Comparison of ENCODE assay signal across 18 cellular contexts in genomic region chr17:75005291-75005690, GRCh38. TPM values are rescaled to one million over a fixed set of nuclear protein-coding genes. Genes with fewer than 3 reads are reported as not detected.
DNase-seq lines count a peak whose midpoint lies in the region; ATAC-seq, FAIRE-seq and TF ChIP-seq lines count a peak whose summit lies in the region.
"Had no signal": no experiment of that assay in that cellular context is flagged by ENCODE, and none has a peak within 500 bp of the region (broad histone marks: within the 10 kb centered on the region; RNA-seq: fewer than 3 reads in every experiment).

No MANE protein-coding gene starts in this region.

- peaks cover 3% of the 10 kb centered on the region; the same call in 1 of the 2 replicates for H3K4me1 ChIP-seq in Caco-2
- no peaks in the 10 kb centered on the region for H3K4me1 ChIP-seq in endothelial cell of umbilical vein (ENCODE audit: control insufficient read depth, extremely low read depth, insufficient read depth, low read length)
- H3K4me1 ChIP-seq in vagina = no peaks in the 10 kb centered on the region
- H3K4me1 ChIP-seq: A549, BLaER1, HAP-1 had no signal

- no peak overlapping the region for H3K4me3 ChIP-seq in Caco-2 (ENCODE audit: low read depth, low read length)
- no peak overlapping the region for H3K4me3 ChIP-seq in endothelial cell of umbilical vein (replicated peaks in 1 of 3; ENCODE audit: insufficient read depth in 1 of 3, low read depth in 1 of 3, low read length in 3 of 3)
- no peak overlapping the region for H3K4me3 ChIP-seq in vagina
- H3K4me3 ChIP-seq: A549, BLaER1, HAP-1 had no signal

- H3K9me1 ChIP-seq in endothelial cell of umbilical vein (replicated peaks; ENCODE audit: control insufficient read depth, extremely low read depth, insufficient read depth, low read length) = no peaks in the 10 kb centered on the region

- H3K27me3 Mint-ChIP-seq in Caco-2 (ENCODE audit: insufficient read depth, unreplicated experiment) = no peaks in the 10 kb centered on the region

- no peak for ATAC-seq in GM18909 (IDR thresholded peaks at IDR 0.05; ENCODE audit: poor library complexity, unreplicated experiment)
- ATAC-seq: A549 had no signal

- H2AFZ ChIP-seq in endothelial cell of umbilical vein (ENCODE audit: low read depth, low read length) = no peak overlapping the region

- no peak overlapping the region for H3K27ac Mint-ChIP-seq in Caco-2 (ENCODE audit: unreplicated experiment)
- H3K27ac Mint-ChIP-seq: CD14-positive monocyte; CD4-positive, alpha-beta memory T cell had no signal

- H3K9me3 ChIP-seq in Caco-2 (no peaks in the 10 kb centered on the region), endothelial cell of umbilical vein (replicated peaks; ENCODE audit: control insufficient read depth, insufficient read depth, low read length) (no peaks in the 10 kb centered on the region), vagina (no peaks in the 10 kb centered on the region)
- H3K9me3 ChIP-seq: A549, BLaER1, HAP-1 had no signal

- dilution Hi-C loops in endothelial cell of umbilical vein (cut with MboI; ENCODE audit: extremely low pct_ligation_motif_present, low sequenced_read_pairs) = no loop called here

- H3K4me1 Mint-ChIP-seq in Caco-2 (ENCODE audit: low read depth, unreplicated experiment) = no peaks in the 10 kb centered on the region
- H3K4me1 Mint-ChIP-seq: CD4-positive, alpha-beta memory T cell had no signal

- TF ChIP-seq POLR2A in endothelial cell of umbilical vein (IDR thresholded peaks at IDR 0.05; ENCODE audit: low read depth, low read length) (no peak), vagina (IDR thresholded peaks at IDR 0.05) (no peak)

- H3K27me3 ChIP-seq in Caco-2 (replicated peaks; ENCODE audit: control insufficient read depth, insufficient read depth, low read length) = no peaks in the 10 kb centered on the region
- H3K27me3 ChIP-seq in endothelial cell of umbilical vein (ENCODE audit: control insufficient read depth in 2 of 2, insufficient read depth in 2 of 2, low read length in 2 of 2) = no peaks in the 10 kb centered on the region
- H3K27me3 ChIP-seq in vagina = no peaks in the 10 kb centered on the region
- H3K27me3 ChIP-seq: BLaER1 had no signal

- no peaks in the 10 kb centered on the region for H3K9me3 Mint-ChIP-seq in Caco-2 (ENCODE audit: unreplicated experiment)
- H3K9me3 Mint-ChIP-seq: CD14-positive monocyte; CD4-positive, alpha-beta memory T cell had no signal

- BruUV-seq in Caco-2 (replicated peaks; lab: Mats Ljungman, UMichigan) (TSS peak; percentile 21), endothelial cell of umbilical vein (replicated peaks; lab: Mats Ljungman, UMichigan) (TSS peak; percentile 47)

- no peak for DNase-seq in Caco-2
- peak; percentile 15 for DNase-seq in GM20000 (ENCODE audit: low spot score)
- DNase-seq in endothelial cell of umbilical vein (ENCODE audit: low read depth, low spot score) = no peak
- no peak for DNase-seq in 8988T
- DNase-seq in vagina (ENCODE audit: extremely low spot score in 2 of 2) = no peak
- DNase-seq: CD4-positive, alpha-beta memory T cell; DMS 273 treated with DMSO at 0.1 percent for 48 hours; DMS53 had no signal

- no peak for TF ChIP-seq CTCF in Caco-2 (IDR thresholded peaks at IDR 0.05; ENCODE audit: insufficient read depth in 1 of 2, low read depth in 1 of 2, low read length in 1 of 2, severe bottlenecking in 1 of 2, unreplicated experiment in 1 of 2)
- TF ChIP-seq CTCF in GM20000 (IDR thresholded peaks at IDR 0.05; ENCODE audit: extremely low read depth, missing control alignments) = no peak
- TF ChIP-seq CTCF in VCaP (conservative IDR thresholded peaks at IDR 0.05) = no peak
- no peak for TF ChIP-seq CTCF in endothelial cell of umbilical vein (IDR thresholded peaks at IDR 0.05; ENCODE audit: extremely low read depth in 1 of 2, insufficient read depth in 1 of 2, low read depth in 1 of 2, low read length in 2 of 2)
- TF ChIP-seq CTCF in vagina (IDR thresholded peaks at IDR 0.05) = no peak

- H3K36me3 ChIP-seq in Caco-2 (ENCODE audit: control insufficient read depth, insufficient read depth, low read length) (no peaks in the 10 kb centered on the region; the same call in 1 of the 2 replicates), endothelial cell of umbilical vein (ENCODE audit: control insufficient read depth in 2 of 2, extremely low read depth in 1 of 2, insufficient read depth in 2 of 2, low read length in 2 of 2) (peaks cover 0 to 38% of the 10 kb centered on the region in 2 experiments), vagina (peaks cover 0 to 20% of the 10 kb centered on the region in 2 donors)

- H3K4me3 Mint-ChIP-seq in Caco-2 (ENCODE audit: unreplicated experiment) = no peak overlapping the region
- H3K4me3 Mint-ChIP-seq: CD14-positive monocyte; CD4-positive, alpha-beta memory T cell had no signal

- H3K9ac ChIP-seq in endothelial cell of umbilical vein (replicated peaks; ENCODE audit: extremely low read depth, insufficient read depth, low read length) = no peak overlapping the region
- H3K9ac ChIP-seq: BLaER1, KMS-11 had no signal

- POLR2A ChIA-PET in Caco-2 (lab: Charles Lee) (no interaction called here), endothelial cell of umbilical vein (lab: Charles Lee) (interaction anchor here (0.6 kb wide), 1 partner anchor 46 kb away, joined by 7 read pairs; no protein-coding TSS in a partner anchor)

- no peaks in the 10 kb centered on the region for H3K79me2 ChIP-seq in endothelial cell of umbilical vein (ENCODE audit: control insufficient read depth, insufficient read depth, low read length)

- no peaks in the 10 kb centered on the region for H4K20me1 ChIP-seq in endothelial cell of umbilical vein (replicated peaks; ENCODE audit: control insufficient read depth, extremely low read depth, insufficient read depth, low read length)
- H4K20me1 ChIP-seq: BLaER1 had no signal

- intact Hi-C loops in Caco-2 (cut with micrococcal nuclease; ENCODE audit: unreplicated experiment) (no loop called here), endothelial cell of umbilical vein (cut with micrococcal nuclease) (no loop called here), vagina (cut with DNase I) (no loop called here)

- no peak overlapping the region for H3K4me2 ChIP-seq in endothelial cell of umbilical vein (ENCODE audit: insufficient read depth, low read length)
- H3K4me2 ChIP-seq: A549, BLaER1, KMS-11 had no signal

- CTCF ChIA-PET in Caco-2 (lab: Charles Lee) = interaction anchor here (0.6 to 1.5 kb wide), 3 partner anchors 41 to 81 kb away, joined by 3 to 4 read pairs (median 4); partner anchors contain the start of gene OTOP2
- CTCF ChIA-PET in endothelial cell of umbilical vein (lab: Charles Lee) = interaction anchor here (1.0 to 1.3 kb wide), 2 partner anchors 10 to 44 kb away, joined by 3 read pairs; no protein-coding TSS in a partner anchor

- peaks cover 27% of the 10 kb centered on the region for H3K36me3 Mint-ChIP-seq in Caco-2 (ENCODE audit: insufficient read depth, unreplicated experiment)
- H3K36me3 Mint-ChIP-seq: CD14-positive monocyte; CD4-positive, alpha-beta memory T cell had no signal

- FAIRE-seq in endothelial cell of umbilical vein (lab: Jason Lieb, UNC) = no peak
- FAIRE-seq: A549, G401.6, GM12891, H1 had no signal

- H3K27ac ChIP-seq in VCaP = peak overlapping the region; percentile 14; the same call in 1 of the 2 replicates
- H3K27ac ChIP-seq in endothelial cell of umbilical vein (ENCODE audit: insufficient read depth, low read depth, low read length) = no peak overlapping the region
- no peak overlapping the region for H3K27ac ChIP-seq in vagina
- H3K27ac ChIP-seq: A549, BLaER1, KMS-11 had no signal

RNA-seq across cellular contexts. Expression of gene MRPL58, which starts 7.2 kb away (rescaled TPM):
- 61.0 and 61.8 TPM in 2 replicates for total RNA-seq in Caco-2 (2022)
- 38.0 and 38.8 TPM in 2 replicates for total RNA-seq in endothelial cell of umbilical vein
- polyA plus RNA-seq in endothelial cell of umbilical vein = 28.7 and 43.7 TPM in 2 replicates
- polyA plus RNA-seq in endothelial cell of umbilical vein (2011; cell fraction: cytosol; rRNA removed) = 44.5 and 44.8 TPM in 2 replicates
- polyA plus RNA-seq in endothelial cell of umbilical vein (2011; cell fraction: nucleus; rRNA removed) = 19.1 and 25.5 TPM in 2 replicates
- polyA plus RNA-seq in endothelial cell of umbilical vein (2012) = 33.8 and 38.9 TPM in 2 replicates
- 15.2 and 21.3 TPM in 2 replicates for polyA minus RNA-seq in endothelial cell of umbilical vein
- 28.6 TPM for polyA minus RNA-seq in endothelial cell of umbilical vein (2011; cell fraction: cytosol; rRNA and poly(A)+ RNA removed)
- polyA minus RNA-seq in endothelial cell of umbilical vein (2011; cell fraction: nucleus; rRNA and poly(A)+ RNA removed) = 4.7 and 5.0 TPM in 2 replicates
- total RNA-seq in vagina = 33.6 TPM

RNA-seq across cellular contexts. Expression of gene CDR2L, which starts 17.9 kb away (rescaled TPM):
- total RNA-seq in Caco-2 (2022) (30.9 and 31.6 TPM in 2 replicates), endothelial cell of umbilical vein (34.9 and 36.7 TPM in 2 replicates), vagina (13.5 TPM)
- 22.2 and 23.1 TPM in 2 replicates for polyA plus RNA-seq in endothelial cell of umbilical vein
- 19.2 and 23.1 TPM in 2 replicates for polyA plus RNA-seq in endothelial cell of umbilical vein (2011; cell fraction: cytosol; rRNA removed)
- polyA plus RNA-seq in endothelial cell of umbilical vein (2011; cell fraction: nucleus; rRNA removed) = 12.2 and 12.8 TPM in 2 replicates
- polyA plus RNA-seq in endothelial cell of umbilical vein (2012) = 19.8 and 30.3 TPM in 2 replicates
- 11.0 and 14.0 TPM in 2 replicates for polyA minus RNA-seq in endothelial cell of umbilical vein
- 16.8 TPM for polyA minus RNA-seq in endothelial cell of umbilical vein (2011; cell fraction: cytosol; rRNA and poly(A)+ RNA removed)
- 3.5 and 5.6 TPM in 2 replicates for polyA minus RNA-seq in endothelial cell of umbilical vein (2011; cell fraction: nucleus; rRNA and poly(A)+ RNA removed)
- polyA plus RNA-seq: CD14-positive monocyte; CD4-positive, alpha-beta memory T cell had no signal

RNA-seq across cellular contexts. Expression of gene HID1, which starts 32.7 kb away (rescaled TPM):
- total RNA-seq in Caco-2 (2022) (29.8 and 30.4 TPM in 2 replicates), endothelial cell of umbilical vein (36.8 and 41.4 TPM in 2 replicates), vagina (13.0 TPM)
- polyA plus RNA-seq in endothelial cell of umbilical vein = 53.3 and 63.4 TPM in 2 replicates
- polyA plus RNA-seq in endothelial cell of umbilical vein (2011; cell fraction: cytosol; rRNA removed) = 16.2 and 17.1 TPM in 2 replicates
- 100 and 124 TPM in 2 replicates for polyA plus RNA-seq in endothelial cell of umbilical vein (2011; cell fraction: nucleus; rRNA removed)
- 17.8 and 33.6 TPM in 2 replicates for polyA plus RNA-seq in endothelial cell of umbilical vein (2012)
- polyA minus RNA-seq in endothelial cell of umbilical vein = 33.5 and 35.6 TPM in 2 replicates
- polyA minus RNA-seq in endothelial cell of umbilical vein (2011; cell fraction: cytosol; rRNA and poly(A)+ RNA removed) = not detected
- 27.6 and 29.5 TPM in 2 replicates for polyA minus RNA-seq in endothelial cell of umbilical vein (2011; cell fraction: nucleus; rRNA and poly(A)+ RNA removed)
- polyA plus RNA-seq: CD14-positive monocyte had no signal

RNA-seq across cellular contexts. Expression of gene ATP5PD, which starts 41.5 kb away (rescaled TPM):
- total RNA-seq in Caco-2 (2022) (316 and 326 TPM in 2 replicates), endothelial cell of umbilical vein (200 and 202 TPM in 2 replicates), vagina (149 TPM)
- polyA plus RNA-seq in endothelial cell of umbilical vein = 176 and 182 TPM in 2 replicates
- 231 and 268 TPM in 2 replicates for polyA plus RNA-seq in endothelial cell of umbilical vein (2011; cell fraction: cytosol; rRNA removed)
- 76.5 and 82.1 TPM in 2 replicates for polyA plus RNA-seq in endothelial cell of umbilical vein (2011; cell fraction: nucleus; rRNA removed)
- 350 and 390 TPM in 2 replicates for polyA plus RNA-seq in endothelial cell of umbilical vein (2012)
- polyA minus RNA-seq in endothelial cell of umbilical vein = 112 and 155 TPM in 2 replicates
- polyA minus RNA-seq in endothelial cell of umbilical vein (2011; cell fraction: cytosol; rRNA and poly(A)+ RNA removed) = 118 TPM
- polyA minus RNA-seq in endothelial cell of umbilical vein (2011; cell fraction: nucleus; rRNA and poly(A)+ RNA removed) = 17.8 and 22.8 TPM in 2 replicates

RNA-seq across cellular contexts. Expression of gene KCTD2, which starts 41.7 kb away (rescaled TPM):
- total RNA-seq in Caco-2 (2022) = 27.9 and 28.8 TPM in 2 replicates
- total RNA-seq in endothelial cell of umbilical vein = 20.6 and 23.2 TPM in 2 replicates
- 24.3 and 24.8 TPM in 2 replicates for polyA plus RNA-seq in endothelial cell of umbilical vein
- polyA plus RNA-seq in endothelial cell of umbilical vein (2011; cell fraction: cytosol; rRNA removed) = 27.6 and 29.2 TPM in 2 replicates
- polyA plus RNA-seq in endothelial cell of umbilical vein (2011; cell fraction: nucleus; rRNA removed) = 19.9 and 20.6 TPM in 2 replicates
- polyA plus RNA-seq in endothelial cell of umbilical vein (2012) = 16.8 and 18.1 TPM in 2 replicates
- 21.9 and 24.0 TPM in 2 replicates for polyA minus RNA-seq in endothelial cell of umbilical vein
- polyA minus RNA-seq in endothelial cell of umbilical vein (2011; cell fraction: cytosol; rRNA and poly(A)+ RNA removed) = 10.5 TPM
- 6.7 and 7.8 TPM in 2 replicates for polyA minus RNA-seq in endothelial cell of umbilical vein (2011; cell fraction: nucleus; rRNA and poly(A)+ RNA removed)
- 17.2 TPM for total RNA-seq in vagina
